1 cellular context compared by ENCODE assay signal in the genomic region with DNA sequence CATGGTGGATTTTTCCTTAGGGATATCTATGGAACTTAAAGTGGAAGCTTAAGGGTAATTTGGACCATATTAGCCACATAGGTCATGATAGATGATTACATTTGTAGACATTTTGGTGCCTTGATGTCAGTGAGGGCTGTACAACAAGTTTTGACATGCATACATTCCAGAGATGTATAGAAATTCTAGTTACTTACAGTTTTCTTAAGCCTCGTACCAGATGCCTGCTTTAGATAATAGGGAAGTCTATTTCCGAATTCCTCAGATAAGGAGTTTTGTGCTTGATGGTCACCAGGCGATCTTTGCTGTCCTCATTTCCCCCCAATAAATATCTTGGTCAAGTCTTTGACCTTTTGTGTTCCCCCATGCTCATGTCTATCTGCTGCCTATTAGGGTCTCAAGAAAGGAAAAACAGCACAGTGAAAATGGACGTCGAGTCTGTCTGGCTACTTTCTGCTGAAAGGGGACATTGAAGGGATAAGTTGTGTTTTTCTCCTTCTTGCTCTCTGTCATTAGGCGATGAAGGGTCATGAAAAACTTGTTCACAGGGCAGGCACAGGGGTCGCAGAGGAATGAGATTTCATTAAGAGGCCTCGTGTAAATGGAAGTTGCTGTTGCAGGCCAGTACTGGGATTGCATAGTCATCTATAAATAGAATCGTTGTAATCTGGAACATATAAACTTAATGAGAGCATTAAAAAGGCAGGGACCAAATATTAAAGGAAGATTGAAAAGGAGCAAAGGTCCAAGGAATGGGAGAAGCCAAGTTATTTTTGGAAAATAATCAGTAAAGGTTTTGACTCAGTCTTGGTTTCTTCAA.
TF ChIP-seq lines count a peak whose summit lies in the region.

No MANE protein-coding gene starts in this region.

TF ChIP-seq in endothelial cell of umbilical vein, 7 proteins besides CTCF, POLR2A, EP300 and RAD21:
- TF ChIP-seq FOS (IDR thresholded peaks at IDR 0.05; ENCODE audit: borderline replicate concordance, insufficient read depth, low read length) (no peak), GATA2 (IDR thresholded peaks at IDR 0.05; ENCODE audit: insufficient read depth, insufficient read length, low read depth, low read length) (peak; percentile 76)
